9 cellular contexts compared by ENCODE assay signal in the genomic region with DNA sequence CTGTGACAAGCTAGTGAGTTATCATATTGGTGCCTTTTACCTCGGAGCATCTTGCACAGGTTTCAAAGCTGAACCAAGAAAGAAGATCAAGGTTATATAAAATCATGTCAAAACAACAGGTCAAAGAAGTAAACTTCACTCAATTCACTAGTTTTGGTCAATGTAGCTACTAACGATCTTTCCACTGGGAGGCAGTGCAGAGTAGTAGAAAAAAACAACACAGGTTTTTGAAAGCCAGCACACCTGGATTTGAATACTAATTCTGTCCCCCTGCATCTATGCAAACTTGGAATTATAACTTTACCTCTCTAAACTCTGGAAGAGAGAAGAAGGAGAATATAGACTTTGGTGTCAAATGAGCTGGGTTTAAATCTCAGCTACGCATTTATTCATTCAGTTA.
DNase-seq lines count a peak whose midpoint lies in the region; ATAC-seq, FAIRE-seq and TF ChIP-seq lines count a peak whose summit lies in the region.
"Had no signal": no experiment of that assay in that cellular context is flagged by ENCODE, and none has a peak within 500 bp of the region (broad histone marks: within the 10 kb centered on the region; RNA-seq: fewer than 3 reads in every experiment).

No MANE protein-coding gene starts in this region.

- CTCF ChIA-PET in HepG2 (lab: Yijun Ruan, JAX; ENCODE audit: low intra/inter-chr PET ratio, low total read pairs) = no interaction called here
- CTCF ChIA-PET in CD8-positive, alpha-beta memory T cell (lab: Charles Lee) = no interaction called here

- no peaks in the 10 kb centered on the region for H3K4me1 Mint-ChIP-seq in CD8-positive, alpha-beta memory T cell
- H3K4me1 Mint-ChIP-seq: naive B cell had no signal

- H3K4me3 Mint-ChIP-seq in CD8-positive, alpha-beta memory T cell = no peak overlapping the region
- H3K4me3 Mint-ChIP-seq: naive B cell had no signal

- H3K9me3 ChIP-seq in WERI-Rb-1 (ENCODE audit: severe bottlenecking) (no peaks in the 10 kb centered on the region), HepG2 (ENCODE audit: low read length) (no peaks in the 10 kb centered on the region)
- H3K9me3 ChIP-seq in CD8-positive, alpha-beta memory T cell (ENCODE audit: low read length) = no peaks in the 10 kb centered on the region

- 31% methylated on average over 3 of the region's 3 CpGs for WGBS in HepG2 (ENCODE audit: low lambda C conversion rate)

- no TSS peak for BruUV-seq in HepG2 (replicated peaks; lab: Mats Ljungman, UMichigan)

- intact Hi-C loops in HepG2 (cut with micrococcal nuclease; ENCODE audit: unreplicated experiment) = no loop called here

- H3K27ac Mint-ChIP-seq in CD8-positive, alpha-beta memory T cell = no peak overlapping the region
- H3K27ac Mint-ChIP-seq: naive B cell had no signal

- H3K9me3 Mint-ChIP-seq in CD8-positive, alpha-beta memory T cell = peaks cover 0 to under 1% (median 0%) of the 10 kb centered on the region in 5 donors

- no peaks in the 10 kb centered on the region for H3K79me2 ChIP-seq in HepG2 (ENCODE audit: insufficient read depth, low read length)

- ATAC-seq in HepG2 (no peak), GM19463 (IDR thresholded peaks at IDR 0.05; ENCODE audit: unreplicated experiment) (no peak)

- no peaks in the 10 kb centered on the region for H3K27me3 Mint-ChIP-seq in CD8-positive, alpha-beta memory T cell
- H3K27me3 Mint-ChIP-seq: naive B cell had no signal

- no peak overlapping the region for H3K4me3 ChIP-seq in WERI-Rb-1 (ENCODE audit: low read depth, low read length)
- no peak overlapping the region for H3K4me3 ChIP-seq in HepG2 (replicated peaks in 1 of 3; ENCODE audit: insufficient read depth in 1 of 3, low read depth in 2 of 3, low read length in 3 of 3)
- H3K4me3 ChIP-seq in CD8-positive, alpha-beta memory T cell (ENCODE audit: low read length) = no peak overlapping the region

- no peak for FAIRE-seq in HepG2 (lab: Jason Lieb, UNC)

- DNase-seq in D341Med (ENCODE audit: low spot score) (peak; percentile 9), GM20000 (ENCODE audit: low spot score) (peak; percentile 6), WERI-Rb-1 (no peak), HepG2 (ENCODE audit: low spot score) (peak; percentile 3), erythroblast (lab: John Stamatoyannopoulos, UW) (no peak), GDM1 (lab: John Stamatoyannopoulos, UW) (no peak)
- no peak for DNase-seq in CD8-positive, alpha-beta memory T cell
- DNase-seq: naive B cell had no signal

- H3K36me3 Mint-ChIP-seq in CD8-positive, alpha-beta memory T cell = no peaks in the 10 kb centered on the region
- H3K36me3 Mint-ChIP-seq: naive B cell had no signal

- H3K4me2 ChIP-seq in HepG2 (ENCODE audit: low read depth, low read length) = no peak overlapping the region

- POLR2A ChIA-PET in HepG2 (lab: Yijun Ruan, JAX) = no interaction called here
- POLR2A ChIA-PET in CD8-positive, alpha-beta memory T cell (lab: Charles Lee) = no interaction called here

- TF ChIP-seq RAD21 in HepG2 (CRISPR knock-in tag; IDR thresholded peaks at IDR 0.05) = no peak

- TF ChIP-seq POLR2A in HepG2 (IDR thresholded peaks at IDR 0.05; ENCODE audit: insufficient read depth in 1 of 2, low read depth in 2 of 2, low read length in 2 of 2) (no peak), erythroblast (IDR thresholded peaks at IDR 0.05; ENCODE audit: low read length) (no peak)

- H3K27me3 ChIP-seq in WERI-Rb-1 (ENCODE audit: insufficient read depth, low read depth, severe bottlenecking) (peaks cover 12% of the 10 kb centered on the region), HepG2 (ENCODE audit: control insufficient read depth in 1 of 2, insufficient read depth in 2 of 2, low read length in 2 of 2) (no peaks in the 10 kb centered on the region)
- H3K27me3 ChIP-seq in CD8-positive, alpha-beta memory T cell (ENCODE audit: insufficient read depth, low read length, poor library complexity, severe bottlenecking) = no peaks in the 10 kb centered on the region

- in situ Hi-C loops in HepG2 (cut with HindIII; ENCODE audit: extremely low pct_ligation_motif_present, low pct_unique_long_range_greater_than_20kb) = no loop called here

- H4K20me1 ChIP-seq in HepG2 (ENCODE audit: insufficient read depth, low read length) = no peaks in the 10 kb centered on the region

- TF ChIP-seq EP300 in HepG2 (IDR thresholded peaks at IDR 0.05; ENCODE audit: low read depth in 2 of 2, low read length in 2 of 2) (no peak), HepG2 (CRISPR knock-in tag; IDR thresholded peaks at IDR 0.05; ENCODE audit: borderline replicate concordance) (no peak)

- H2AFZ ChIP-seq in HepG2 (ENCODE audit: low read length) = no peak overlapping the region

- TF ChIP-seq CTCF in GM20000 (IDR thresholded peaks at IDR 0.05; ENCODE audit: extremely low read depth, missing control alignments) (peak; percentile 10), WERI-Rb-1 (IDR thresholded peaks at IDR 0.05; ENCODE audit: low read depth, low read length) (peak; percentile 48), HepG2 (CRISPR knock-in tag; IDR thresholded peaks at IDR 0.05) (peak; percentile 50)

- H3K9ac ChIP-seq in HepG2 (ENCODE audit: insufficient read depth, low read depth, low read length) = no peak overlapping the region

- H3K4me1 ChIP-seq in HepG2 (ENCODE audit: insufficient read depth, low read length) = no peaks in the 10 kb centered on the region
- H3K4me1 ChIP-seq in CD8-positive, alpha-beta memory T cell (ENCODE audit: insufficient read depth, low read length) = no peaks in the 10 kb centered on the region

- no peak overlapping the region for H3K27ac ChIP-seq in WERI-Rb-1
- no peak overlapping the region for H3K27ac ChIP-seq in HepG2 (ENCODE audit: extremely low read length, insufficient read depth, low read length)
- H3K27ac ChIP-seq in CD8-positive, alpha-beta memory T cell (ENCODE audit: low read depth, low read length) = no peak overlapping the region

- no peaks in the 10 kb centered on the region for H3K36me3 ChIP-seq in WERI-Rb-1
- H3K36me3 ChIP-seq in HepG2 (replicated peaks in 1 of 2; ENCODE audit: control insufficient read depth in 1 of 2, insufficient read depth in 2 of 2, low read length in 2 of 2) = no peaks in the 10 kb centered on the region
- H3K36me3 ChIP-seq in CD8-positive, alpha-beta memory T cell (ENCODE audit: insufficient read depth, low read length) = no peaks in the 10 kb centered on the region

TF ChIP-seq in HepG2, 621 proteins besides CTCF, POLR2A, EP300 and RAD21:
- TF ChIP-seq ZNF879 (CRISPR knock-in tag; IDR thresholded peaks at IDR 0.05) = no peak
- TF ChIP-seq STAG1 (CRISPR knock-in tag; IDR thresholded peaks at IDR 0.05) = peak; percentile 55

Comparison
In these comparisons a context has a peak if more than half of its experiments do, and no peak if none do; other contexts are left out.
1. DNase-seq: peak in D341Med (single experiment), GM20000 (single experiment) and HepG2 (single experiment); none in WERI-Rb-1 (single experiment), CD8-positive, alpha-beta memory T cell (0 of 5), erythroblast (0 of 2) and GDM1 (single experiment).
2. Peak in every context shown above with its lines, with median percentiles within 50 percentile points of each other: CTCF ChIP-seq.